In the genomic region with DNA sequence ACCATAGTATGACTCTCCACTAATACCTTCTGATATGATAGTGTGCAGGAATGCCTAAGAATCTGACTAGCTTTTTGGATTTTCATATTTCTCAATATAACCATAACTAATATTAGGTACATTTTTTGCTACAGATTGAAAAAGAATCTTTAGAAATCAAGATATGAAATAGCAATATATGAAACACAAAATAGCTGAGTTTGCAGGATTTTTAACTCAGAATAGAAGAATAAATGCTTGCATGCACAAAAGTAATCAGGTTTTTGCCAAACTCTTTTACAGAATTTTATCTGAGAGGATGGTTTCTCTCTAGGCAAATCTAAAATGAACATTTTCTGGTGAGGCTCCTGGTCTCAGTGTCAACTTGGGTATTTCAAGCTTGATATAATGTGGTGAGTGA, we compare ENCODE assay signal across 7 cellular contexts.
"Had no signal": no experiment of that assay in that cellular context is flagged by ENCODE, and none has a peak within 500 bp of the region (broad histone marks: within the 10 kb centered on the region; RNA-seq: fewer than 3 reads in every experiment).

No MANE protein-coding gene starts in this region.

- H3K4me2 ChIP-seq: GM23338 had no signal

- H3K4me3 ChIP-seq: GM23338 had no signal

- DNase-seq: H9, HCEC 1CT, KBM-7 had no signal

- FAIRE-seq: H1, H54, HTR-8/SVneo had no signal

- ATAC-seq: GM23338 had no signal

- H2AFZ ChIP-seq: GM23338 had no signal
